Comparison of ENCODE assay signal across 1 cellular context in the genomic region with DNA sequence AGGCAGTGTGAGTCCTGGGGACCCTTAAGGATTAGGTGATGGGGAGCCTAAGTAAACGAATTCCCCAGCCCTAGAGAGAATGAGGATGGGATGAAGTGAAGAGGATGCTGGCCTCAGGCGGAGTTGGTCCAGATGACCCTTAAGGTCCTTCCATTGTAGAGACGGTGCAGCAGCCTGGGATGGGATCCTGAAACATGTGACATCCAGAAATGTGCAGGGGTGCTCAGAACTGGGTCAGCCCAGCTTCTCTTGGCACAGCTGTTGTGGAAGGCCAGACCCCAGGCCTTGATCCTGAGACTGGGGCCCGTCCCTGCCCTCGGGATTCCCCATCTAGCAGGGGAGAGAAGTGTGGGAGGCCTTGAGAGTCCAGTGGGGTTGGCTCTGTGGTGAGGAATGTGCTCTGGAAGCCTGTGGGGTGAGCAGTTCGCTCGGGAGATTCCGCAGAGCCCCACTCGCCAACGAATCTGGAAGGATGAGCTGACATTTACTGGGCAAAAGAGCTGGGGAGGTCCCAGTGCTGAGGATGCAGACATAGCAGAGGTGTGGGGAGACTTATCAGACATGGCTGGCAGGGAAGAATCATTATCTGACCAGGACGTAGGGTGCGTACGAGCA.
TF ChIP-seq lines count a peak whose summit lies in the region.

No MANE protein-coding gene starts in this region.

TF ChIP-seq in IMR-90, 13 proteins besides CTCF, POLR2A, EP300 and RAD21:
- TF ChIP-seq MXI1 (IDR thresholded peaks at IDR 0.05; ENCODE audit: borderline replicate concordance, low read depth, low read length) (no peak), CEBPB (IDR thresholded peaks at IDR 0.05; ENCODE audit: low read depth, low read length) (no peak), CHD1 (IDR thresholded peaks at IDR 0.05; ENCODE audit: low read depth, low read length) (no peak), RCOR1 (IDR thresholded peaks at IDR 0.05; ENCODE audit: insufficient replicate concordance, low read length) (no peak), RFX5 (IDR thresholded peaks at IDR 0.05; ENCODE audit: low read depth, low read length) (no peak), MAFK (IDR thresholded peaks at IDR 0.05; ENCODE audit: low read depth, low read length) (no peak), BHLHE40 (IDR thresholded peaks at IDR 0.05; ENCODE audit: low read depth, low read length) (no peak), USF2 (IDR thresholded peaks at IDR 0.05; ENCODE audit: low read depth, low read length) (no peak), SMC3 (IDR thresholded peaks at IDR 0.05; ENCODE audit: low read depth, low read length) (no peak)
